Comparison of ENCODE assay signal across 10 cellular contexts in the genomic region with DNA sequence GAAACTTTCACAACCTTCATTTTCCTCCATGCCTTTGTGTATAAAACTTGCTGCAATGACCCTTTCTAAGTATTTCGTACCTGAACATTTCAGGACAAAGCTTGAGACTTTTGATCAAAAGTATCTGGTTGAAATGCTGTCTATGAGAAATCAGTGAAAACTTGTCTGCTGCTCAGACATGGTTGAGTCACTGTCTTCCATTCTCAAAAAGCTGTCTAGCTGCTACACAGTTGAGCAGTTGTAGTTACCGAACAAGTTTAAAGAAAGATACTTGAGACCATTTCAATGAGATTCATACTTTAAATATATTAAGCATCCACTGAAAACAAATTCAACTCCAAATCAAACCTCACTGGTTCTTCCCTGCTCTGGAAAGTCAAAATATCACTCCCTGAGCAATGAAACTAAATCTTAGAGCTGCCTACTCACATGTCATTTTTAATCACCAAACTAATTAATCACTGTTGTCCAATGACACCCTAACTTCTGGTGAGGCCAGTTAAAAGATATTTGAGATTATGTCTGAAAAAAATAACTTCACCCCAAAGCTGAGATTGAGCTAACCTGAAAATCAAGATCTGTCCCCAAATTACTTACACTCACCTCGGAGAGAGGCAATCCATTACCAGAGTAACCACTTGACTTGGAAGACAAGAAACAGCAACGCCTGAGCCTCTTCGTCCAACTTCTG. TPM values are rescaled to one million over a fixed set of nuclear protein-coding genes. Genes with fewer than 3 reads are reported as not detected.
DNase-seq lines count a peak whose midpoint lies in the region; ATAC-seq and TF ChIP-seq lines count a peak whose summit lies in the region.
"Had no signal": no experiment of that assay in that cellular context is flagged by ENCODE, and none has a peak within 500 bp of the region (broad histone marks: within the 10 kb centered on the region; RNA-seq: fewer than 3 reads in every experiment).

No MANE protein-coding gene starts in this region.

- H3K4me3 Mint-ChIP-seq in WTC11 (peak overlapping the region; percentile 60; the same call in 1 of the 2 replicates), osteocyte (ENCODE audit: unreplicated experiment) (peak overlapping the region; percentile 77)
- H3K4me3 Mint-ChIP-seq in CD8-positive, alpha-beta memory T cell, result no peak overlapping the region

- no peak for ATAC-seq in WTC11
- ATAC-seq in HG03139 (IDR thresholded peaks at IDR 0.05; ENCODE audit: unreplicated experiment), result no peak

- H3K36me3 Mint-ChIP-seq in WTC11, result no peaks in the 10 kb centered on the region
- peaks cover 2% of the 10 kb centered on the region for H3K36me3 Mint-ChIP-seq in osteocyte (ENCODE audit: unreplicated experiment)
- H3K36me3 Mint-ChIP-seq in CD8-positive, alpha-beta memory T cell, result no peaks in the 10 kb centered on the region

- no peak for DNase-seq in AG04449 (ENCODE audit: low read depth, low spot score)
- DNase-seq in WTC11 (ENCODE audit: low spot score), result no peak
- DNase-seq in fibroblast of villous mesenchyme (ENCODE audit: low read depth), result no peak
- no peak for DNase-seq in osteocyte (ENCODE audit: extremely low spot score, unreplicated experiment)
- no peak for DNase-seq in CD8-positive, alpha-beta memory T cell
- no peak for DNase-seq in activated gamma-delta T cell (lab: John Stamatoyannopoulos, UW)
- DNase-seq in inferior parietal cortex (ENCODE audit: extremely low spot score), result no peak
- DNase-seq: NCI-H526 treated with DMSO at 0.1 percent for 48 hours had no signal

- no peak overlapping the region for H3K27ac Mint-ChIP-seq in WTC11
- peak overlapping the region; percentile 90 for H3K27ac Mint-ChIP-seq in osteocyte (ENCODE audit: unreplicated experiment)
- no peak overlapping the region for H3K27ac Mint-ChIP-seq in CD8-positive, alpha-beta memory T cell

- no peaks in the 10 kb centered on the region for H3K27me3 Mint-ChIP-seq in WTC11 (ENCODE audit: low read depth)
- H3K27me3 Mint-ChIP-seq in osteocyte (ENCODE audit: unreplicated experiment), result no peaks in the 10 kb centered on the region
- H3K27me3 Mint-ChIP-seq in CD8-positive, alpha-beta memory T cell, result peaks cover 5 to 55% of the 10 kb centered on the region in 2 donors

- H3K36me3 ChIP-seq in CD8-positive, alpha-beta memory T cell (ENCODE audit: insufficient read depth, low read length), result no peaks in the 10 kb centered on the region
- H3K36me3 ChIP-seq: MG63 had no signal

- H3K4me3 ChIP-seq in AG04449 (ENCODE audit: low read depth, low read length) (peak overlapping the region; percentile 41), fibroblast of villous mesenchyme (ENCODE audit: low read depth, low read length) (peak overlapping the region; percentile 53)
- H3K4me3 ChIP-seq in CD8-positive, alpha-beta memory T cell (ENCODE audit: low read length), result no peak overlapping the region

- H3K9me3 ChIP-seq in CD8-positive, alpha-beta memory T cell (ENCODE audit: low read length), result no peaks in the 10 kb centered on the region
- H3K9me3 ChIP-seq: MG63 had no signal

- H3K4me1 Mint-ChIP-seq in WTC11 (peaks cover 43% of the 10 kb centered on the region), osteocyte (ENCODE audit: unreplicated experiment) (peaks cover 58% of the 10 kb centered on the region)
- no peaks in the 10 kb centered on the region for H3K4me1 Mint-ChIP-seq in CD8-positive, alpha-beta memory T cell

- H3K4me1 ChIP-seq in CD8-positive, alpha-beta memory T cell (ENCODE audit: insufficient read depth, low read length), result no peaks in the 10 kb centered on the region

- POLR2A ChIA-PET in AG04449 (lab: Yijun Ruan, JAX), result interaction anchor here (1.3 kb wide), 1 partner anchor 47 kb away, joined by 3 read pairs; no protein-coding TSS in a partner anchor
- POLR2A ChIA-PET in WTC11 (lab: Charles Lee), result interaction anchor here (1.4 kb wide), 1 partner anchor 29 kb away, joined by 3 read pairs; a partner anchor contains a TSS
- POLR2A ChIA-PET in CD8-positive, alpha-beta memory T cell (lab: Charles Lee), result no interaction called here

- CTCF ChIA-PET in AG04449 (lab: Yijun Ruan, JAX), result interaction anchor here (0.8 to 13.8 kb wide), 8 partner anchors 9 to 195 kb away, joined by 3 to 184 read pairs (median 4); a partner anchor contains a TSS
- CTCF ChIA-PET in WTC11 (lab: Charles Lee), result interaction anchor here (0.9 to 1.4 kb wide), 3 partner anchors 12 to 195 kb away, joined by 3 to 5 read pairs (median 4); no protein-coding TSS in a partner anchor
- CTCF ChIA-PET in CD8-positive, alpha-beta memory T cell (lab: Charles Lee), result no interaction called here

- TF ChIP-seq CTCF in AG04449 (IDR thresholded peaks at IDR 0.05; ENCODE audit: insufficient read depth, low read length, missing control alignments), result no peak
- TF ChIP-seq CTCF in WTC11 (IDR thresholded peaks at IDR 0.05), result no peak
- TF ChIP-seq CTCF in fibroblast of villous mesenchyme (IDR thresholded peaks at IDR 0.05; ENCODE audit: insufficient read depth, low read depth, low read length), result no peak
- TF ChIP-seq CTCF in osteocyte (IDR thresholded peaks at IDR 0.05), result no peak

- no peaks in the 10 kb centered on the region for H3K27me3 ChIP-seq in CD8-positive, alpha-beta memory T cell (ENCODE audit: insufficient read depth, low read length, poor library complexity, severe bottlenecking)

- no peak overlapping the region for H3K27ac ChIP-seq in CD8-positive, alpha-beta memory T cell (ENCODE audit: low read depth, low read length)

- H3K9me3 Mint-ChIP-seq in WTC11, result no peaks in the 10 kb centered on the region
- H3K9me3 Mint-ChIP-seq in osteocyte (ENCODE audit: unreplicated experiment), result no peaks in the 10 kb centered on the region
- no peaks in the 10 kb centered on the region for H3K9me3 Mint-ChIP-seq in CD8-positive, alpha-beta memory T cell

TF ChIP-seq in WTC11, 78 proteins besides CTCF, POLR2A, EP300 and RAD21:
- TF ChIP-seq GTF2I (CRISPR knock-in tag; conservative IDR thresholded peaks at IDR 0.05) (no peak), OVOL2 (CRISPR knock-in tag; IDR thresholded peaks at IDR 0.05; ENCODE audit: borderline replicate concordance) (no peak), ZNF396 (CRISPR knock-in tag; IDR thresholded peaks at IDR 0.05; ENCODE audit: borderline replicate concordance) (no peak), PRRX2 (CRISPR knock-in tag; IDR thresholded peaks at IDR 0.05) (no peak), JUN (CRISPR knock-in tag; IDR thresholded peaks at IDR 0.05) (no peak), ATF1 (CRISPR knock-in tag; IDR thresholded peaks at IDR 0.05) (no peak), SP1 (CRISPR knock-in tag; conservative IDR thresholded peaks at IDR 0.05) (no peak), ZNF219 (CRISPR knock-in tag; IDR thresholded peaks at IDR 0.05; ENCODE audit: borderline replicate concordance) (no peak), CREB1 (CRISPR knock-in tag; IDR thresholded peaks at IDR 0.05) (no peak), ZBTB21 (CRISPR knock-in tag; IDR thresholded peaks at IDR 0.05; ENCODE audit: borderline replicate concordance) (no peak), MXD4 (CRISPR knock-in tag; IDR thresholded peaks at IDR 0.05; ENCODE audit: borderline replicate concordance) (no peak)
- TF ChIP-seq, protein P1, sequence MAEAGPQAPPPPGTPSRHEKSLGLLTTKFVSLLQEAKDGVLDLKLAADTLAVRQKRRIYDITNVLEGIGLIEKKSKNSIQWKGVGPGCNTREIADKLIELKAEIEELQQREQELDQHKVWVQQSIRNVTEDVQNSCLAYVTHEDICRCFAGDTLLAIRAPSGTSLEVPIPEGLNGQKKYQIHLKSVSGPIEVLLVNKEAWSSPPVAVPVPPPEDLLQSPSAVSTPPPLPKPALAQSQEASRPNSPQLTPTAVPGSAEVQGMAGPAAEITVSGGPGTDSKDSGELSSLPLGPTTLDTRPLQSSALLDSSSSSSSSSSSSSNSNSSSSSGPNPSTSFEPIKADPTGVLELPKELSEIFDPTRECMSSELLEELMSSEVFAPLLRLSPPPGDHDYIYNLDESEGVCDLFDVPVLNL (CRISPR knock-in tag; IDR thresholded peaks at IDR 0.05; ENCODE audit: borderline replicate concordance, low read depth), result no peak
- TF ChIP-seq, protein P2, sequence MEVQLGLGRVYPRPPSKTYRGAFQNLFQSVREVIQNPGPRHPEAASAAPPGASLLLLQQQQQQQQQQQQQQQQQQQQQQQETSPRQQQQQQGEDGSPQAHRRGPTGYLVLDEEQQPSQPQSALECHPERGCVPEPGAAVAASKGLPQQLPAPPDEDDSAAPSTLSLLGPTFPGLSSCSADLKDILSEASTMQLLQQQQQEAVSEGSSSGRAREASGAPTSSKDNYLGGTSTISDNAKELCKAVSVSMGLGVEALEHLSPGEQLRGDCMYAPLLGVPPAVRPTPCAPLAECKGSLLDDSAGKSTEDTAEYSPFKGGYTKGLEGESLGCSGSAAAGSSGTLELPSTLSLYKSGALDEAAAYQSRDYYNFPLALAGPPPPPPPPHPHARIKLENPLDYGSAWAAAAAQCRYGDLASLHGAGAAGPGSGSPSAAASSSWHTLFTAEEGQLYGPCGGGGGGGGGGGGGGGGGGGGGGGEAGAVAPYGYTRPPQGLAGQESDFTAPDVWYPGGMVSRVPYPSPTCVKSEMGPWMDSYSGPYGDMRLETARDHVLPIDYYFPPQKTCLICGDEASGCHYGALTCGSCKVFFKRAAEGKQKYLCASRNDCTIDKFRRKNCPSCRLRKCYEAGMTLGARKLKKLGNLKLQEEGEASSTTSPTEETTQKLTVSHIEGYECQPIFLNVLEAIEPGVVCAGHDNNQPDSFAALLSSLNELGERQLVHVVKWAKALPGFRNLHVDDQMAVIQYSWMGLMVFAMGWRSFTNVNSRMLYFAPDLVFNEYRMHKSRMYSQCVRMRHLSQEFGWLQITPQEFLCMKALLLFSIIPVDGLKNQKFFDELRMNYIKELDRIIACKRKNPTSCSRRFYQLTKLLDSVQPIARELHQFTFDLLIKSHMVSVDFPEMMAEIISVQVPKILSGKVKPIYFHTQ (CRISPR knock-in tag; IDR thresholded peaks at IDR 0.05), result no peak
- TF ChIP-seq, protein P3, sequence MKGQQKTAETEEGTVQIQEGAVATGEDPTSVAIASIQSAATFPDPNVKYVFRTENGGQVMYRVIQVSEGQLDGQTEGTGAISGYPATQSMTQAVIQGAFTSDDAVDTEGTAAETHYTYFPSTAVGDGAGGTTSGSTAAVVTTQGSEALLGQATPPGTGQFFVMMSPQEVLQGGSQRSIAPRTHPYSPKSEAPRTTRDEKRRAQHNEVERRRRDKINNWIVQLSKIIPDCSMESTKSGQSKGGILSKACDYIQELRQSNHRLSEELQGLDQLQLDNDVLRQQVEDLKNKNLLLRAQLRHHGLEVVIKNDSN (CRISPR knock-in tag; IDR thresholded peaks at IDR 0.05), result no peak

RNA-seq across cellular contexts. Expression of a gene that starts 0.5 kb away (rescaled TPM):
- total RNA-seq in WTC11 (2021) (0.39 to 1.1 TPM (median 0.57 TPM) in 3 replicates), fibroblast of villous mesenchyme (under 0.01 and 1.3 TPM in 2 replicates), osteocyte (3.3 and 3.4 TPM in 2 replicates)
- not detected for total RNA-seq in CD8-positive, alpha-beta memory T cell
- not detected for polyA plus RNA-seq in CD8-positive, alpha-beta memory T cell

RNA-seq across cellular contexts. Expression of a gene that starts 28.7 kb away (rescaled TPM):
- total RNA-seq in WTC11 (2021) (10.3 to 14.2 TPM (median 12.2 TPM) in 3 replicates), fibroblast of villous mesenchyme (11.2 and 13.9 TPM in 2 replicates), osteocyte (7.7 and 8.4 TPM in 2 replicates)
- total RNA-seq in CD8-positive, alpha-beta memory T cell, result 1 to 10 TPM; 8.4 to 8.5 TPM
- 3.5 TPM for polyA plus RNA-seq in CD8-positive, alpha-beta memory T cell

Comparison
In these comparisons a context has a peak if more than half of its experiments do, and no peak if none do; other contexts are left out.
1. H3K4me3 Mint-ChIP-seq: peak in WTC11 (single experiment) and osteocyte (single experiment); none in CD8-positive, alpha-beta memory T cell (0 of 7).